ENCODE assay signal across 8 cellular contexts in the genomic region with DNA sequence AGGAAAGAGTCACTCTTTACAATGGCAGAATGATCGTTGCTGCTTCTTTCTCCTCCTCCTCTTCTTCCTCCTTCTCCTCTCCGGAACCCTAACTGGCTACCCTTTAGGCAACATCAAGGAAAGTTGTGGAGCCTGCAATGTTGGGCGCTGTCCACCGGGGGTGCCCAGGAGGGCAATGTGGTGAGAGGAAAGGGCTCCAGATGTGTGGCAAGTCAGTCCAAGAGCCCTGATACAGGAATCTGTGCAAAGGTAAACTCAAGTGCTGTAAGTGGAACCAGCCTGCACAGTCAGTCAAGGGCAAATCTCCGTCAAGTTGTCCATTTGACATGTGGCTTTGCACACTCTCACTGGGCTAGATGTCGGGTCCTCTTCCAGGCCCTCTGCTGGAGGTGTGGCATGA. TPM values are rescaled to one million over a fixed set of nuclear protein-coding genes. Genes with fewer than 3 reads are reported as not detected.
DNase-seq lines count a peak whose midpoint lies in the region; ATAC-seq lines count a peak whose summit lies in the region.
"Had no signal": no experiment of that assay in that cellular context is flagged by ENCODE, and none has a peak within 500 bp of the region (broad histone marks: within the 10 kb centered on the region; RNA-seq: fewer than 3 reads in every experiment).

No MANE protein-coding gene starts in this region.

- peaks cover 8 to 12% (median 10%) of the 10 kb centered on the region in 3 donors for H3K4me1 Mint-ChIP-seq in naive B cell

- H3K9me3 ChIP-seq in HAP-1, result no peaks in the 10 kb centered on the region
- no peaks in the 10 kb centered on the region for H3K9me3 ChIP-seq in adipocyte (ENCODE audit: control insufficient read depth, low read length)
- H3K9me3 ChIP-seq: testis had no signal

- H3K4me1 ChIP-seq in HAP-1, result peaks cover 8% of the 10 kb centered on the region
- H3K4me1 ChIP-seq in adipocyte (ENCODE audit: control insufficient read depth, insufficient read depth, low read length), result peaks cover 42% of the 10 kb centered on the region

- H3K4me3 Mint-ChIP-seq in naive B cell, result peak overlapping the region in 1 of 8 donors; percentile 70

- DNase-seq in D341Med (ENCODE audit: low spot score), result peak; percentile 36
- DNase-seq in HAP-1 (ENCODE audit: low spot score in 2 of 2), result peak; percentile 17 to 59
- peak; percentile 33 for DNase-seq in adipocyte (ENCODE audit: low read depth)
- DNase-seq in naive B cell, result peak; percentile 29
- no peak for DNase-seq in DMS114 treated with DMSO at 0.1 percent for 48 hours (lab: John Stamatoyannopoulos, UW; ENCODE audit: unreplicated experiment)
- DNase-seq: testis had no signal

- no peak for ATAC-seq in naive B cell (ENCODE audit: low read depth in 2 of 2)
- no peak for ATAC-seq in GM21360 (IDR thresholded peaks at IDR 0.05; ENCODE audit: unreplicated experiment)
- ATAC-seq in GM18861 (IDR thresholded peaks at IDR 0.05; ENCODE audit: unreplicated experiment), result no peak

- in situ Hi-C loops in HAP-1 (cut with MboI; ENCODE audit: low sequenced_read_pairs), result loop anchor here (5.0 kb wide), 1 partner anchor 107 kb away; no protein-coding TSS in a partner anchor

- peaks cover 25 to 61% (median 39%) of the 10 kb centered on the region in 3 donors for H3K27me3 Mint-ChIP-seq in naive B cell

- H3K27ac Mint-ChIP-seq in naive B cell, result no peak overlapping the region

- no peak overlapping the region for H3K9ac ChIP-seq in adipocyte (ENCODE audit: low read length)

- no peak overlapping the region for H3K4me3 ChIP-seq in HAP-1
- no peak overlapping the region for H3K4me3 ChIP-seq in adipocyte (ENCODE audit: low read length)
- H3K4me3 ChIP-seq: testis had no signal

- peaks cover 0 to 6% (median 0%) of the 10 kb centered on the region in 7 donors for H3K9me3 Mint-ChIP-seq in naive B cell

- no peaks in the 10 kb centered on the region for H3K36me3 Mint-ChIP-seq in naive B cell

- H3K36me3 ChIP-seq in HAP-1 (replicated peaks) (no peaks in the 10 kb centered on the region), adipocyte (ENCODE audit: control insufficient read depth, insufficient read depth, low read length, severe bottlenecking) (no peaks in the 10 kb centered on the region)

- H3K27me3 ChIP-seq in HAP-1 (ENCODE audit: low read depth) (no peaks in the 10 kb centered on the region), adipocyte (replicated peaks; ENCODE audit: control insufficient read depth, insufficient read depth, low read length) (peaks cover 14% of the 10 kb centered on the region)
- H3K27me3 ChIP-seq: testis had no signal

RNA-seq across cellular contexts. Expression of gene RTL5, which starts 2.8 kb away (rescaled TPM):
- under 1 TPM in 2 of 6 donors, not detected in 4; 0.12 to 0.17 TPM for polyA plus RNA-seq in naive B cell (ENCODE audit: low read depth in 6 of 6)

RNA-seq across cellular contexts. Expression of gene PIN4, which starts 52.7 kb away (rescaled TPM):
- 10 to 100 TPM; 26.0 to 44.6 (median 35.6) TPM for polyA plus RNA-seq in naive B cell (ENCODE audit: low read depth in 6 of 6)
